Comparison of ENCODE assay signal across 34 cellular contexts in genomic region chr19:18745012-18745735, GRCh38. TPM values are rescaled to one million over a fixed set of nuclear protein-coding genes. Genes with fewer than 3 reads are reported as not detected.
DNase-seq lines count a peak whose midpoint lies in the region; ATAC-seq and TF ChIP-seq lines count a peak whose summit lies in the region.
"Had no signal": no experiment of that assay in that cellular context is flagged by ENCODE, and none has a peak within 500 bp of the region (broad histone marks: within the 10 kb centered on the region; RNA-seq: fewer than 3 reads in every experiment).

No MANE protein-coding gene starts in this region.

- peaks cover 24% of the 10 kb centered on the region for H3K4me1 Mint-ChIP-seq in endodermal cell
- H3K4me1 Mint-ChIP-seq: activated CD8-positive, alpha-beta memory T cell treated with anti-CD3 and anti-CD28 coated beads, Interleukin-2, amount 10 ng/mL, durations not matched to agents 7 days and 5 days; activated naive CD8-positive, alpha-beta T cell treated with anti-CD3 and anti-CD28 coated beads, Interleukin-2, amount 10 ng/mL, durations not matched to agents 7 days and 5 days; stimulated activated memory B cell treated with anti-CD40 and anti-IgM and Interleukin-4, amounts not matched to agents 10 μg/mL and 1 μg/mL and 100 μg/mL, for 72 hours had no signal

- no peak overlapping the region for H3K9ac ChIP-seq in SK-N-SH
- no peak overlapping the region for H3K9ac ChIP-seq in endodermal cell (ENCODE audit: extremely low read depth, low read length, poor library complexity, severe bottlenecking)

- no peaks in the 10 kb centered on the region for H3K79me2 ChIP-seq in SK-N-SH (ENCODE audit: insufficient read depth)

- H3K9me3 Mint-ChIP-seq in endodermal cell = no peaks in the 10 kb centered on the region
- H3K9me3 Mint-ChIP-seq: activated naive CD8-positive, alpha-beta T cell treated with anti-CD3 and anti-CD28 coated beads, Interleukin-2, amount 10 ng/mL, durations not matched to agents 7 days and 5 days; CD4-positive, alpha-beta T cell; dendritic cell treated with granulocyte-macrophage colony-stimulating factor and Interleukin-4, amounts not matched to agents 40 ng/mL and 50 ng/mL, for 4 days; naive B cell; stimulated activated memory B cell treated with anti-CD40 and anti-IgM and Interleukin-4, amounts not matched to agents 10 μg/mL and 1 μg/mL and 100 μg/mL, for 72 hours; T-helper 1 cell treated with Interleukin-12 subunit alpha and Interleukin-12 subunit beta and Interleukin-4 antibody, amounts not matched to agents 30 μg/mL and 1 μg/mL, for 36 hours had no signal

- TF ChIP-seq RAD21 in SK-N-SH (IDR thresholded peaks at IDR 0.05; ENCODE audit: low read length) = no peak

- no peaks in the 10 kb centered on the region for H3K9me2 ChIP-seq in SK-N-SH

- TF ChIP-seq POLR2A in ovary (IDR thresholded peaks at IDR 0.05) = no peak
- no peak for TF ChIP-seq POLR2A in sigmoid colon (IDR thresholded peaks at IDR 0.05)

- H3F3A ChIP-seq in SK-N-SH (replicated peaks; ENCODE audit: insufficient read depth) = no peaks in the 10 kb centered on the region

- peaks cover 1% of the 10 kb centered on the region for H3K36me3 Mint-ChIP-seq in endodermal cell (ENCODE audit: low read depth)
- H3K36me3 Mint-ChIP-seq: activated CD8-positive, alpha-beta memory T cell treated with anti-CD3 and anti-CD28 coated beads, Interleukin-2, amount 10 ng/mL, durations not matched to agents 7 days and 5 days; activated naive CD8-positive, alpha-beta T cell treated with anti-CD3 and anti-CD28 coated beads, Interleukin-2, amount 10 ng/mL, durations not matched to agents 7 days and 5 days had no signal

- CTCF ChIA-PET in SK-N-SH (lab: Yijun Ruan, JAX) = interaction anchor here (0.6 kb wide), 1 partner anchor 87 kb away, joined by 3 read pairs; no protein-coding TSS in a partner anchor

- 80% methylated on average over 2 of the region's 26 CpGs for WGBS in SK-N-SH (ENCODE audit: low lambda C conversion rate)
- WGBS in endodermal cell (ENCODE audit: insufficient coverage in 1 of 2, insufficient read length in 1 of 2), 2 experiments = 94 to 96% methylated on average over 11 to 26 of the region's 26 CpGs
- 41 to 60% (median 46%) methylated on average over 11 to 26 of the region's 26 CpGs for WGBS in ovary, 3 donors
- WGBS in sigmoid colon, 2 donors = 94 to 95% methylated on average over 26 of the region's 26 CpGs

- H3K27ac ChIP-seq in SK-N-SH (ENCODE audit: low read depth in 2 of 2, low read length in 1 of 2) = peak overlapping the region in 1 of 2 experiments; percentile 96; a peak in 2 of 4 replicates
- no peak overlapping the region for H3K27ac ChIP-seq in endodermal cell (ENCODE audit: low read depth, low read length)
- H3K27ac ChIP-seq in ovary = no peak overlapping the region
- H3K27ac ChIP-seq in sigmoid colon = no peak overlapping the region
- H3K27ac ChIP-seq: ascending aorta, lower lobe of right lung, suprapubic skin had no signal

- H3K27ac Mint-ChIP-seq in endodermal cell = no peak overlapping the region
- H3K27ac Mint-ChIP-seq: activated CD8-positive, alpha-beta memory T cell treated with anti-CD3 and anti-CD28 coated beads, Interleukin-2, amount 10 ng/mL, durations not matched to agents 7 days and 5 days; activated naive CD8-positive, alpha-beta T cell treated with anti-CD3 and anti-CD28 coated beads, Interleukin-2, amount 10 ng/mL, durations not matched to agents 7 days and 5 days; CD4-positive, alpha-beta T cell; stimulated activated memory B cell treated with anti-CD40 and anti-IgM and Interleukin-4, amounts not matched to agents 10 μg/mL and 1 μg/mL and 100 μg/mL, for 72 hours; T-helper 1 cell treated with Interleukin-12 subunit alpha and Interleukin-12 subunit beta and Interleukin-4 antibody, amounts not matched to agents 30 μg/mL and 1 μg/mL, for 36 hours had no signal

- H3K27me3 Mint-ChIP-seq in endodermal cell (ENCODE audit: insufficient read depth) = no peaks in the 10 kb centered on the region
- H3K27me3 Mint-ChIP-seq: activated CD8-positive, alpha-beta memory T cell treated with anti-CD3 and anti-CD28 coated beads, Interleukin-2, amount 10 ng/mL, durations not matched to agents 7 days and 5 days; activated naive CD8-positive, alpha-beta T cell treated with anti-CD3 and anti-CD28 coated beads, Interleukin-2, amount 10 ng/mL, durations not matched to agents 7 days and 5 days; CD4-positive, alpha-beta T cell; dendritic cell treated with granulocyte-macrophage colony-stimulating factor and Interleukin-4, amounts not matched to agents 40 ng/mL and 50 ng/mL, for 4 days; naive B cell; stimulated activated memory B cell treated with anti-CD40 and anti-IgM and Interleukin-4, amounts not matched to agents 10 μg/mL and 1 μg/mL and 100 μg/mL, for 72 hours had no signal

- no peaks in the 10 kb centered on the region for H4K20me1 ChIP-seq in SK-N-SH (ENCODE audit: insufficient read depth)

- intact Hi-C loops in ovary (cut with DNase I) = no loop called here
- intact Hi-C loops in sigmoid colon (cut with DNase I) = no loop called here

- POLR2A ChIA-PET in SK-N-SH (lab: Yijun Ruan, JAX) = interaction anchor here (0.5 kb wide), 1 partner anchor 11 kb away, joined by 3 read pairs; no protein-coding TSS in a partner anchor

- H3K4me2 ChIP-seq in SK-N-SH = no peak overlapping the region

- H3K4me3 ChIP-seq in SK-N-SH (ENCODE audit: low read depth in 2 of 2, low read length in 1 of 2) = no peak overlapping the region
- no peak overlapping the region for H3K4me3 ChIP-seq in endodermal cell (ENCODE audit: low read length)
- H3K4me3 ChIP-seq in ovary = no peak overlapping the region
- H3K4me3 ChIP-seq in sigmoid colon = no peak overlapping the region
- H3K4me3 ChIP-seq: ascending aorta, HAP-1, lower lobe of right lung, suprapubic skin had no signal

- TF ChIP-seq EP300 in SK-N-SH (IDR thresholded peaks at IDR 0.05; ENCODE audit: borderline replicate concordance in 1 of 2, low read depth in 1 of 2, low read length in 1 of 2) (0 out of 4 replicates have a peak, but pooled peaks of 1 of the 2 experiments have one; percentile 8), ovary (IDR thresholded peaks at IDR 0.05) (no peak), sigmoid colon (IDR thresholded peaks at IDR 0.05) (no peak)

- no peak; the same call in 1 of the 3 replicates for ATAC-seq in SK-N-SH treated with all-trans-retinoic acid at 6 μM for 48 hours
- ATAC-seq: activated CD4-positive, CD25-positive, alpha-beta regulatory T cell treated with anti-CD3 and anti-CD28 coated beads, Interleukin-2, amount 50 U/mL, for 24 hours; activated CD8-positive, alpha-beta memory T cell treated with anti-CD3 and anti-CD28 coated beads, Interleukin-2, amount 10 ng/mL, durations not matched to agents 7 days and 5 days; lower lobe of right lung; stimulated activated memory B cell treated with anti-CD40 and anti-IgM and Interleukin-4, amounts not matched to agents 10 μg/mL and 1 μg/mL and 100 μg/mL, for 72 hours had no signal

- peaks cover 0 to 63% of the 10 kb centered on the region in 2 experiments; a peak in 1 of 4 replicates for H3K4me1 ChIP-seq in SK-N-SH (ENCODE audit: control insufficient read depth in 1 of 2, insufficient read depth in 2 of 2, low read depth in 1 of 2, low read length in 1 of 2)
- peaks cover 18% of the 10 kb centered on the region for H3K4me1 ChIP-seq in endodermal cell (ENCODE audit: control insufficient read depth, insufficient read depth, low read length)
- peaks cover 12% of the 10 kb centered on the region for H3K4me1 ChIP-seq in ovary (ENCODE audit: insufficient read depth)
- H3K4me1 ChIP-seq in sigmoid colon = peaks cover 0 to 15% (median 12%) of the 10 kb centered on the region in 4 donors
- H3K4me1 ChIP-seq: ascending aorta, HAP-1 had no signal

- peak; percentile 73 for DNase-seq in SK-N-SH
- peak; percentile 83 for DNase-seq in NCI-H446 treated with DMSO at 0.1 percent for 48 hours (lab: John Stamatoyannopoulos, UW)
- peak; percentile 43 for DNase-seq in endodermal cell
- peak; percentile 76 to 89 (median 82) for DNase-seq in ovary
- DNase-seq in sigmoid colon = no peak
- no peak for DNase-seq in NCI-H146 treated with DMSO at 0.1 percent for 48 hours (lab: John Stamatoyannopoulos, UW; ENCODE audit: unreplicated experiment)
- DNase-seq in NCI-H1092 (lab: John Stamatoyannopoulos, UW) = no peak
- DNase-seq: 8988T; activated CD4-positive, alpha-beta T cell treated with anti-CD3 and anti-CD28 coated beads, Interleukin-2, amount 50 U/mL, for 4 hours; activated CD8-positive, alpha-beta memory T cell treated with anti-CD3 and anti-CD28 coated beads, Interleukin-2, amount 10 ng/mL, durations not matched to agents 7 days and 5 days; activated gamma-delta T cell treated with Interleukin-2 at 50 U/mL for 16 hours; activated naive CD8-positive, alpha-beta T cell treated with anti-CD3 and anti-CD28 coated beads, Interleukin-2, amount 10 ng/mL, durations not matched to agents 7 days and 5 days; activated T-cell treated with anti-CD3 and anti-CD28 coated beads, Interleukin-2, amount 50 U/mL, for 48 hours; CD4-positive, alpha-beta T cell; foreskin fibroblast; IMR-90; kidney glomerular epithelial cell; lower lobe of right lung; midbrain; naive B cell; NCI-H1436 treated with DMSO at 0.1 percent for 48 hours; NCI-H2107; NCI-H510A; RPMI8226 had no signal

- H3K4me3 Mint-ChIP-seq in endodermal cell = no peak overlapping the region
- H3K4me3 Mint-ChIP-seq: activated CD8-positive, alpha-beta memory T cell treated with anti-CD3 and anti-CD28 coated beads, Interleukin-2, amount 10 ng/mL, durations not matched to agents 7 days and 5 days; activated naive CD8-positive, alpha-beta T cell treated with anti-CD3 and anti-CD28 coated beads, Interleukin-2, amount 10 ng/mL, durations not matched to agents 7 days and 5 days; CD4-positive, alpha-beta T cell; dendritic cell treated with granulocyte-macrophage colony-stimulating factor and Interleukin-4, amounts not matched to agents 40 ng/mL and 50 ng/mL, for 4 days; stimulated activated memory B cell treated with anti-CD40 and anti-IgM and Interleukin-4, amounts not matched to agents 10 μg/mL and 1 μg/mL and 100 μg/mL, for 72 hours; T-helper 1 cell treated with Interleukin-12 subunit alpha and Interleukin-12 subunit beta and Interleukin-4 antibody, amounts not matched to agents 30 μg/mL and 1 μg/mL, for 36 hours had no signal

- no peak overlapping the region for H2AFZ ChIP-seq in SK-N-SH (ENCODE audit: low read depth)

- H3K36me3 ChIP-seq in SK-N-SH (replicated peaks in 1 of 2; ENCODE audit: control insufficient read depth in 1 of 2, insufficient read depth in 2 of 2, low read length in 1 of 2) = no peaks in the 10 kb centered on the region
- no peaks in the 10 kb centered on the region for H3K36me3 ChIP-seq in endodermal cell (ENCODE audit: control insufficient read depth, insufficient read depth, low read length)
- no peaks in the 10 kb centered on the region for H3K36me3 ChIP-seq in ovary
- H3K36me3 ChIP-seq in sigmoid colon = peaks cover 0 to 9% (median 3%) of the 10 kb centered on the region in 4 donors
- H3K36me3 ChIP-seq: HAP-1 had no signal

- TF ChIP-seq CTCF in SK-N-SH (IDR thresholded peaks at IDR 0.05) (no peak), endodermal cell (conservative IDR thresholded peaks at IDR 0.05) (no peak), ovary (IDR thresholded peaks at IDR 0.05) (no peak), sigmoid colon (IDR thresholded peaks at IDR 0.05) (no peak)

- H3K27me3 ChIP-seq in SK-N-SH (ENCODE audit: insufficient read depth) (no peaks in the 10 kb centered on the region), endodermal cell (ENCODE audit: control insufficient read depth, insufficient read depth, low read length, poor library complexity, severe bottlenecking) (no peaks in the 10 kb centered on the region), ovary (no peaks in the 10 kb centered on the region), sigmoid colon (no peaks in the 10 kb centered on the region)
- H3K27me3 ChIP-seq: ascending aorta, suprapubic skin had no signal

- H3K9me3 ChIP-seq in SK-N-SH = no peaks in the 10 kb centered on the region
- no peaks in the 10 kb centered on the region for H3K9me3 ChIP-seq in endodermal cell (ENCODE audit: control insufficient read depth, low read length)
- no peaks in the 10 kb centered on the region for H3K9me3 ChIP-seq in ovary
- H3K9me3 ChIP-seq in sigmoid colon = no peaks in the 10 kb centered on the region
- H3K9me3 ChIP-seq: ascending aorta, HAP-1, lower lobe of right lung, suprapubic skin had no signal

RNA-seq across cellular contexts. Expression of gene COMP, which starts 45.9 kb away (rescaled TPM):
- 0.26 and 0.42 TPM in 2 replicates for polyA plus RNA-seq in SK-N-SH (2012; rRNA removed)
- polyA plus RNA-seq in SK-N-SH (2012; cell fraction: cytosol; rRNA removed) = 0.15 and 0.17 TPM in 2 replicates
- 0.35 and 1.6 TPM in 2 replicates for polyA plus RNA-seq in SK-N-SH (2012; cell fraction: nucleus; rRNA removed)
- total RNA-seq in endodermal cell = not detected
- 0.96 TPM for polyA plus RNA-seq in endodermal cell (2013, experiment 1 of 2)
- polyA plus RNA-seq in endodermal cell (2013, experiment 2 of 2) = 1.8 TPM
- total RNA-seq in ovary = under 1 TPM in 4 of 7 donors, not detected in 3; 0.17 to 0.92 (median 0.52) TPM
- polyA plus RNA-seq in ovary = under 1 TPM; 0.08 to 0.35 TPM
- total RNA-seq in sigmoid colon = 1 to 10 TPM in 2 of 4 donors, under 1 TPM in 2; 0.54 to 6.9 (median 1.0) TPM
- under 1 TPM in 1 of 3 donors, not detected in 2; 0.22 TPM for polyA plus RNA-seq in sigmoid colon
- total RNA-seq: activated CD8-positive, alpha-beta memory T cell treated with anti-CD3 and anti-CD28 coated beads, Interleukin-2, amount 10 ng/mL, durations not matched to agents 7 days and 5 days; activated naive CD8-positive, alpha-beta T cell treated with anti-CD3 and anti-CD28 coated beads, Interleukin-2, amount 10 ng/mL, durations not matched to agents 7 days and 5 days; CD4-positive, alpha-beta T cell; LHCN-M2; pulmonary artery endothelial cell had no signal

Comparison
In these comparisons a context has a peak if more than half of its experiments do, and no peak if none do; other contexts are left out.
1. DNase-seq: peak in SK-N-SH (single experiment), NCI-H446 treated with DMSO at 0.1 percent for 48 hours (single experiment), endodermal cell (single experiment) and ovary (5 of 5); none in sigmoid colon (single experiment), NCI-H146 treated with DMSO at 0.1 percent for 48 hours (single experiment) and NCI-H1092 (single experiment).